Comparison of ENCODE assay signal across 18 cellular contexts in the genomic region with DNA sequence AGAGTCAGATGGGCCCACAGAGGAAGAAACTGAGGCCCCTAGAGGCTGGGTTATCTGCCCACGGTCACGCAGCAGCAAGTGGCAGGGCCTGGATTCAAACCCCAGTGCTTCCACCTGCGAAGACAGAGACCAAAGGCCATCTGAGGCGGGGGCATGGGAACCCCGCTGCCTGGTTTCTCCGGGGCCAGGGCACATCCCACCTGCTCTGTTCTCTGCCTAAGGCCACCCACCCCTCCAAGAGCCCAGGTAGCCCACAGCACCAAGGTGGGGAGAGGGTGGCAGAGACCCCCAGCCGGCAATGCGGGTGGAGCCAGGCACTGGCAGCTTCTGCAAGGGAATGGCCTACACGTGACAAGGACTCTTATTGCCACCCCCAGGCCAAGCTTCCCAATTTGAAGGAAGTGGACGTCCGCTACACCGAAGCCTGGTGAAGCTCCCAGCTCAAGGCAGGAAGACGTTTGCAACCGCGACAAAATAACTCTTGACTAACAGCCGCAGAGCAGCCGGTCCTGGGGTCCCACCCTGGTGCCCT.
DNase-seq lines count a peak whose midpoint lies in the region; ATAC-seq, FAIRE-seq and TF ChIP-seq lines count a peak whose summit lies in the region.
"Had no signal": no experiment of that assay in that cellular context is flagged by ENCODE, and none has a peak within 500 bp of the region (broad histone marks: within the 10 kb centered on the region; RNA-seq: fewer than 3 reads in every experiment).

No MANE protein-coding gene starts in this region.

- FAIRE-seq in HepG2 (lab: Jason Lieb, UNC): no peak
- FAIRE-seq: A204.1 had no signal

- no peak overlapping the region for H3K9ac ChIP-seq in HepG2 (ENCODE audit: insufficient read depth, low read depth, low read length)
- H3K9ac ChIP-seq: KMS-11 had no signal

- H2AFZ ChIP-seq in HepG2 (ENCODE audit: low read length): no peak overlapping the region

- DNase-seq in HepG2 (ENCODE audit: low spot score): no peak
- DNase-seq in right lobe of liver: no peak
- no peak for DNase-seq in effector memory CD4-positive, alpha-beta T cell
- DNase-seq in neural crest cell (ENCODE audit: low read depth, low spot score): no peak
- no peak for DNase-seq in cerebellar nuclear complex (lab: John Stamatoyannopoulos, UW)
- no peak for DNase-seq in DMS 273 (lab: John Stamatoyannopoulos, UW; ENCODE audit: unreplicated experiment)
- DNase-seq: C1 segment of cervical spinal cord, DND-41, MV-4-11, NCI-H1694 treated with DMSO at 0.1 percent for 48 hours, NCI-H510A, NCI-H774, SJCRH30 had no signal

- H3K4me1 ChIP-seq in HepG2 (ENCODE audit: insufficient read depth, low read length) (no peaks in the 10 kb centered on the region), right lobe of liver (peaks cover 0 to 12% (median 4%) of the 10 kb centered on the region in 4 donors)
- H3K4me1 ChIP-seq in effector memory CD4-positive, alpha-beta T cell (ENCODE audit: control insufficient read depth, insufficient read depth, low read length, poor library complexity, severe bottlenecking): peaks cover under 1% of the 10 kb centered on the region

- intact Hi-C loops in HepG2 (cut with micrococcal nuclease; ENCODE audit: unreplicated experiment) (no loop called here), right lobe of liver (cut with DNase I) (loop anchor here in 1 of 2 donors (10.0 kb wide), 1 partner anchor 295 kb away; no protein-coding TSS in a partner anchor)

- in situ Hi-C loops in HepG2 (cut with HindIII; ENCODE audit: extremely low pct_ligation_motif_present, low pct_unique_long_range_greater_than_20kb): no loop called here

- BruUV-seq in HepG2 (replicated peaks; lab: Mats Ljungman, UMichigan): no TSS peak

- peaks cover 49 to 51% of the 10 kb centered on the region in 2 experiments for H3K36me3 ChIP-seq in HepG2 (replicated peaks in 1 of 2; ENCODE audit: control insufficient read depth in 1 of 2, insufficient read depth in 2 of 2, low read length in 2 of 2)
- peaks cover 0 to 19% (median 8%) of the 10 kb centered on the region in 4 donors for H3K36me3 ChIP-seq in right lobe of liver
- H3K36me3 ChIP-seq in effector memory CD4-positive, alpha-beta T cell (ENCODE audit: control insufficient read depth, insufficient read depth, low read length): peaks cover 41% of the 10 kb centered on the region

- CTCF ChIA-PET in HepG2 (lab: Yijun Ruan, JAX; ENCODE audit: low intra/inter-chr PET ratio, low total read pairs): no interaction called here

- no peaks in the 10 kb centered on the region for H3K79me2 ChIP-seq in HepG2 (ENCODE audit: insufficient read depth, low read length)

- peaks cover 3% of the 10 kb centered on the region for H3K27me3 Mint-ChIP-seq in neural crest cell (ENCODE audit: low read depth)

- WGBS in HepG2 (ENCODE audit: low lambda C conversion rate): over 99% methylated on average over 13 of the region's 17 CpGs
- 79% methylated on average over 3 of the region's 17 CpGs for WGBS in right lobe of liver (ENCODE audit: insufficient coverage, low coverage, low lambda C conversion rate, missing lambda C conversion rate)

- no peaks in the 10 kb centered on the region for H3K9me3 ChIP-seq in HepG2 (ENCODE audit: low read length)
- H3K9me3 ChIP-seq in right lobe of liver: no peaks in the 10 kb centered on the region
- no peaks in the 10 kb centered on the region for H3K9me3 ChIP-seq in effector memory CD4-positive, alpha-beta T cell (ENCODE audit: control insufficient read depth, low read length)
- H3K9me3 ChIP-seq: SJCRH30 had no signal

- H3K4me2 ChIP-seq in HepG2 (ENCODE audit: low read depth, low read length): no peak overlapping the region
- H3K4me2 ChIP-seq: KMS-11 had no signal

- H3K27me3 ChIP-seq in HepG2 (ENCODE audit: control insufficient read depth in 1 of 2, insufficient read depth in 2 of 2, low read length in 2 of 2): no peaks in the 10 kb centered on the region
- H3K27me3 ChIP-seq in right lobe of liver: no peaks in the 10 kb centered on the region
- no peaks in the 10 kb centered on the region for H3K27me3 ChIP-seq in effector memory CD4-positive, alpha-beta T cell (replicated peaks; ENCODE audit: control insufficient read depth, insufficient read depth, low read length, poor library complexity, severe bottlenecking)
- H3K27me3 ChIP-seq: SJCRH30 had no signal

- no peak overlapping the region for H3K27ac Mint-ChIP-seq in neural crest cell (ENCODE audit: unreplicated experiment)

- H3K27ac ChIP-seq in HepG2 (ENCODE audit: extremely low read length, insufficient read depth, low read length) (no peak overlapping the region), right lobe of liver (no peak overlapping the region)
- H3K27ac ChIP-seq in effector memory CD4-positive, alpha-beta T cell (ENCODE audit: insufficient read depth, low read length, poor library complexity, severe bottlenecking): peak overlapping the region; percentile 21
- H3K27ac ChIP-seq: KMS-11, SJCRH30 had no signal

- peaks cover 28% of the 10 kb centered on the region for H3K4me1 Mint-ChIP-seq in neural crest cell

- H3K4me3 ChIP-seq in HepG2 (replicated peaks in 1 of 3; ENCODE audit: insufficient read depth in 1 of 3, low read depth in 2 of 3, low read length in 3 of 3): no peak overlapping the region
- no peak overlapping the region for H3K4me3 ChIP-seq in right lobe of liver
- no peak overlapping the region for H3K4me3 ChIP-seq in effector memory CD4-positive, alpha-beta T cell (ENCODE audit: insufficient read depth, low read depth, low read length, poor library complexity, severe bottlenecking)
- H3K4me3 ChIP-seq: SJCRH30 had no signal

- H3K9me3 Mint-ChIP-seq in neural crest cell: no peaks in the 10 kb centered on the region

- TF ChIP-seq EP300 in HepG2 (IDR thresholded peaks at IDR 0.05; ENCODE audit: low read depth in 2 of 2, low read length in 2 of 2) (no peak), HepG2 (CRISPR knock-in tag; IDR thresholded peaks at IDR 0.05; ENCODE audit: borderline replicate concordance) (no peak)

- TF ChIP-seq CTCF in HepG2 (CRISPR knock-in tag; IDR thresholded peaks at IDR 0.05) (no peak), right lobe of liver (IDR thresholded peaks at IDR 0.05) (no peak), neural crest cell (conservative IDR thresholded peaks at IDR 0.05) (no peak)

- TF ChIP-seq RAD21 in HepG2 (CRISPR knock-in tag; IDR thresholded peaks at IDR 0.05): no peak

- TF ChIP-seq POLR2A in HepG2 (IDR thresholded peaks at IDR 0.05; ENCODE audit: insufficient read depth in 1 of 2, low read depth in 2 of 2, low read length in 2 of 2) (no peak), right lobe of liver (IDR thresholded peaks at IDR 0.05) (no peak)

- H3K4me3 Mint-ChIP-seq in neural crest cell: peak overlapping the region; percentile 57

- no peak for ATAC-seq in HepG2
- no peak for ATAC-seq in right lobe of liver
- ATAC-seq in GM18517 (IDR thresholded peaks at IDR 0.05; ENCODE audit: unreplicated experiment): no peak
- ATAC-seq in HG02642 (IDR thresholded peaks at IDR 0.05; ENCODE audit: poor library complexity, unreplicated experiment): no peak
- ATAC-seq: HCT116 had no signal

- POLR2A ChIA-PET in HepG2 (lab: Yijun Ruan, JAX): no interaction called here

- peaks cover 7% of the 10 kb centered on the region for H3K36me3 Mint-ChIP-seq in neural crest cell (ENCODE audit: low read depth)

- H4K20me1 ChIP-seq in HepG2 (ENCODE audit: insufficient read depth, low read length): peaks cover 4% of the 10 kb centered on the region; the same call in 1 of the 2 replicates

TF ChIP-seq in HepG2, 621 proteins besides CTCF, POLR2A, EP300 and RAD21 (continues in another document):
- TF ChIP-seq AGO2 (optimal IDR thresholded peaks at IDR 0.05; ENCODE audit: low read depth, low read length) (peak; percentile 86), ZNF768 (CRISPR knock-in tag; IDR thresholded peaks at IDR 0.05) (peak; percentile 13; the same call in 1 of the 2 replicates), ZNF558 (CRISPR knock-in tag; IDR thresholded peaks at IDR 0.05; ENCODE audit: borderline replicate concordance) (no peak), ZNF589 (CRISPR knock-in tag; conservative IDR thresholded peaks at IDR 0.05) (no peak), RBM22 (optimal IDR thresholded peaks at IDR 0.05; ENCODE audit: low read length) (peak; percentile 72), ZNF687 (CRISPR knock-in tag; IDR thresholded peaks at IDR 0.05) (peak; percentile 26), HNRNPK (IDR thresholded peaks at IDR 0.05; ENCODE audit: low read depth, low read length, poor library complexity, severe bottlenecking) (no peak)
